Comparison of ENCODE assay signal across 8 cellular contexts in the genomic region with DNA sequence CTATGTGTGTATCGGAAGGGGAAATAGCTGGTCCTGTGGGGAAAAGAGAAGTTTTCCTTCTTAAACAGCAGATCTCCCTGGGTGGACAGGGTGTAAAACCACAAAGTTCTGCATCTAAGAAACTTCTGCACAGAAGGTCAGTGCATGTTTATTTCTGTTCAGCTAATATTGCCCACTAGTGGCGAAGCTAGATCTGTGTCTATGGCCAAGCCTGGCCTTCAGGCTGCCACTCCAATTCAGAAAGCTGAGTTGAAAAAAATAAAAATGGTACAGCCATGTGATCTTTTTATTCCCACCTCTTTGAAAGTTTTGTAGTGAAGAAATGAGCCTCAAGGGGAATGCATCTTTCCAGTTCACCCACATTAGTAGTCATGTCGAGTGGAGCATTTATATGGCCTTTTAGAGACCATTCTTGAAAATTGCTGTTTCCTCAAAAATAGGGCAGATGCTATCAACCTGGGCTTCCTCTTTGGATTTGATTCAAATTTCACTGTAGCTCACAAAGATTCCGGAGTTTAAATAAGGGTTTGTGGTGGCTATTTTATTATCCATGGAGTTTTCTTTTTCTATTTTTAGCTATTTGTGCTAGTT.
DNase-seq lines count a peak whose midpoint lies in the region; ATAC-seq and TF ChIP-seq lines count a peak whose summit lies in the region.

No MANE protein-coding gene starts in this region.

- H3K4me1 ChIP-seq in ACC112 (ENCODE audit: control insufficient read depth, insufficient read depth, low read length, unreplicated experiment) (peaks cover 32% of the 10 kb centered on the region), breast epithelium (no peaks in the 10 kb centered on the region)

- H3K4me3 Mint-ChIP-seq in nephron progenitor cell = no peak overlapping the region
- no peak overlapping the region for H3K4me3 Mint-ChIP-seq in activated T-helper 2 cell treated with anti-CD3 and anti-CD28 coated beads, Interferon-gamma antibody, Interleukin-2, Interleukin-4, amounts not matched to agents 10 μg/mL and 5 μg/mL and 100 μg/mL, durations not matched to agents 14 hours and 24 hours and 36 hours (ENCODE audit: low read depth)
- H3K4me3 Mint-ChIP-seq in activated CD4-positive, alpha-beta T cell treated with anti-CD3 and anti-CD28 coated beads, Interleukin-2, amount 10 ng/mL, durations not matched to agents 7 days and 5 days = no peak overlapping the region

- no peak overlapping the region for H3K27ac Mint-ChIP-seq in nephron progenitor cell
- no peak overlapping the region for H3K27ac Mint-ChIP-seq in activated T-helper 2 cell treated with anti-CD3 and anti-CD28 coated beads, Interferon-gamma antibody, Interleukin-2, Interleukin-4, amounts not matched to agents 10 μg/mL and 5 μg/mL and 100 μg/mL, durations not matched to agents 14 hours and 24 hours and 36 hours
- no peak overlapping the region for H3K27ac Mint-ChIP-seq in activated CD4-positive, alpha-beta T cell treated with anti-CD3 and anti-CD28 coated beads, Interleukin-2, amount 10 ng/mL, durations not matched to agents 7 days and 5 days

- H3K4me3 ChIP-seq in ACC112 (ENCODE audit: low read depth, low read length) (no peak overlapping the region), breast epithelium (no peak overlapping the region)

- POLR2A ChIA-PET in activated CD4-positive, alpha-beta T cell treated with anti-CD3 and anti-CD28 coated beads, Interleukin-2, amount 10 ng/mL, durations not matched to agents 7 days and 5 days (lab: Charles Lee) = no interaction called here

- no peak for TF ChIP-seq POLR2A in breast epithelium (IDR thresholded peaks at IDR 0.05)

- H3K27ac ChIP-seq in ACC112 (ENCODE audit: low read depth, low read length) (peak overlapping the region; percentile 12; the same call in 1 of the 2 replicates), breast epithelium (no peak overlapping the region)

- peaks cover 4% of the 10 kb centered on the region for H3K4me1 Mint-ChIP-seq in nephron progenitor cell
- no peaks in the 10 kb centered on the region for H3K4me1 Mint-ChIP-seq in activated T-helper 2 cell treated with anti-CD3 and anti-CD28 coated beads, Interferon-gamma antibody, Interleukin-2, Interleukin-4, amounts not matched to agents 10 μg/mL and 5 μg/mL and 100 μg/mL, durations not matched to agents 14 hours and 24 hours and 36 hours (ENCODE audit: low read depth)
- no peaks in the 10 kb centered on the region for H3K4me1 Mint-ChIP-seq in activated CD4-positive, alpha-beta T cell treated with anti-CD3 and anti-CD28 coated beads, Interleukin-2, amount 10 ng/mL, durations not matched to agents 7 days and 5 days

- H3K9me3 Mint-ChIP-seq in nephron progenitor cell = peaks cover 5% of the 10 kb centered on the region
- H3K9me3 Mint-ChIP-seq in activated T-helper 2 cell treated with anti-CD3 and anti-CD28 coated beads, Interferon-gamma antibody, Interleukin-2, Interleukin-4, amounts not matched to agents 10 μg/mL and 5 μg/mL and 100 μg/mL, durations not matched to agents 14 hours and 24 hours and 36 hours = no peaks in the 10 kb centered on the region
- no peaks in the 10 kb centered on the region for H3K9me3 Mint-ChIP-seq in activated CD4-positive, alpha-beta T cell treated with anti-CD3 and anti-CD28 coated beads, Interleukin-2, amount 10 ng/mL, durations not matched to agents 7 days and 5 days

- peak overlapping the region; percentile 79 for H2AFZ ChIP-seq in ACC112 (ENCODE audit: low read length, unreplicated experiment)

- DNase-seq in LoVo (ENCODE audit: low spot score) = peak; percentile 25
- no peak for DNase-seq in breast epithelium (ENCODE audit: low spot score in 2 of 2)
- DNase-seq in nephron progenitor cell = peak; percentile 8
- no peak for DNase-seq in activated T-helper 2 cell treated with anti-CD3 and anti-CD28 coated beads, Interferon-gamma antibody, Interleukin-2, Interleukin-4, amounts not matched to agents 10 μg/mL and 5 μg/mL and 100 μg/mL, durations not matched to agents 14 hours and 24 hours and 36 hours (ENCODE audit: low spot score)
- DNase-seq in activated CD4-positive, alpha-beta T cell treated with anti-CD3 and anti-CD28 coated beads, Interleukin-2, amount 10 ng/mL, durations not matched to agents 7 days and 5 days = no peak

- CTCF ChIA-PET in activated CD4-positive, alpha-beta T cell treated with anti-CD3 and anti-CD28 coated beads, Interleukin-2, amount 10 ng/mL, durations not matched to agents 7 days and 5 days (lab: Charles Lee) = no interaction called here

- ATAC-seq in GM18520 (IDR thresholded peaks at IDR 0.05; ENCODE audit: unreplicated experiment) = peak; percentile 77
- no peak for ATAC-seq in HG02870 (IDR thresholded peaks at IDR 0.05; ENCODE audit: unreplicated experiment)

- intact Hi-C loops in breast epithelium (cut with DNase I; ENCODE audit: low total_unique reads) = no loop called here
- intact Hi-C loops in activated T-helper 2 cell treated with anti-CD3 and anti-CD28 coated beads, Interferon-gamma antibody, Interleukin-2, Interleukin-4, amounts not matched to agents 10 μg/mL and 5 μg/mL and 100 μg/mL, durations not matched to agents 14 hours and 24 hours and 36 hours (cut with micrococcal nuclease) = no loop called here

- H3K27me3 Mint-ChIP-seq in nephron progenitor cell (ENCODE audit: low read depth, poor library complexity) = no peaks in the 10 kb centered on the region
- no peaks in the 10 kb centered on the region for H3K27me3 Mint-ChIP-seq in activated T-helper 2 cell treated with anti-CD3 and anti-CD28 coated beads, Interferon-gamma antibody, Interleukin-2, Interleukin-4, amounts not matched to agents 10 μg/mL and 5 μg/mL and 100 μg/mL, durations not matched to agents 14 hours and 24 hours and 36 hours (ENCODE audit: low read depth)
- no peaks in the 10 kb centered on the region for H3K27me3 Mint-ChIP-seq in activated CD4-positive, alpha-beta T cell treated with anti-CD3 and anti-CD28 coated beads, Interleukin-2, amount 10 ng/mL, durations not matched to agents 7 days and 5 days

- peaks cover 0 to 2% of the 10 kb centered on the region in 2 donors for H3K9me3 ChIP-seq in breast epithelium

- H3K27me3 ChIP-seq in ACC112 (ENCODE audit: insufficient read depth, low read length) = no peaks in the 10 kb centered on the region
- H3K27me3 ChIP-seq in breast epithelium = no peaks in the 10 kb centered on the region

- no peaks in the 10 kb centered on the region for H3K36me3 Mint-ChIP-seq in nephron progenitor cell (ENCODE audit: low read depth)
- no peaks in the 10 kb centered on the region for H3K36me3 Mint-ChIP-seq in activated T-helper 2 cell treated with anti-CD3 and anti-CD28 coated beads, Interferon-gamma antibody, Interleukin-2, Interleukin-4, amounts not matched to agents 10 μg/mL and 5 μg/mL and 100 μg/mL, durations not matched to agents 14 hours and 24 hours and 36 hours (ENCODE audit: low read depth)
- no peaks in the 10 kb centered on the region for H3K36me3 Mint-ChIP-seq in activated CD4-positive, alpha-beta T cell treated with anti-CD3 and anti-CD28 coated beads, Interleukin-2, amount 10 ng/mL, durations not matched to agents 7 days and 5 days (ENCODE audit: low read depth)

- H3K79me2 ChIP-seq in ACC112 (ENCODE audit: control insufficient read depth, insufficient read depth, low read length, unreplicated experiment) = no peaks in the 10 kb centered on the region

- TF ChIP-seq CTCF in breast epithelium (IDR thresholded peaks at IDR 0.05) = peak in 2 of 3 donors; percentile 10 to 16
- TF ChIP-seq CTCF in nephron progenitor cell (IDR thresholded peaks at IDR 0.05) = peak; percentile 63

- H3K36me3 ChIP-seq in ACC112 (ENCODE audit: insufficient read depth, low read length) (no peaks in the 10 kb centered on the region), breast epithelium (no peaks in the 10 kb centered on the region)

Comparison
In these comparisons a context has a peak if more than half of its experiments do, and no peak if none do; other contexts are left out.
1. DNase-seq: peak in LoVo (single experiment) and nephron progenitor cell (single experiment); none in breast epithelium (0 of 2), activated T-helper 2 cell treated with anti-CD3 and anti-CD28 coated beads, Interferon-gamma antibody, Interleukin-2, Interleukin-4, amounts not matched to agents 10 μg/mL and 5 μg/mL and 100 μg/mL, durations not matched to agents 14 hours and 24 hours and 36 hours (single experiment) and activated CD4-positive, alpha-beta T cell treated with anti-CD3 and anti-CD28 coated beads, Interleukin-2, amount 10 ng/mL, durations not matched to agents 7 days and 5 days (single experiment).